Comparison of ENCODE assay signal across 1 cellular context in the genomic region with DNA sequence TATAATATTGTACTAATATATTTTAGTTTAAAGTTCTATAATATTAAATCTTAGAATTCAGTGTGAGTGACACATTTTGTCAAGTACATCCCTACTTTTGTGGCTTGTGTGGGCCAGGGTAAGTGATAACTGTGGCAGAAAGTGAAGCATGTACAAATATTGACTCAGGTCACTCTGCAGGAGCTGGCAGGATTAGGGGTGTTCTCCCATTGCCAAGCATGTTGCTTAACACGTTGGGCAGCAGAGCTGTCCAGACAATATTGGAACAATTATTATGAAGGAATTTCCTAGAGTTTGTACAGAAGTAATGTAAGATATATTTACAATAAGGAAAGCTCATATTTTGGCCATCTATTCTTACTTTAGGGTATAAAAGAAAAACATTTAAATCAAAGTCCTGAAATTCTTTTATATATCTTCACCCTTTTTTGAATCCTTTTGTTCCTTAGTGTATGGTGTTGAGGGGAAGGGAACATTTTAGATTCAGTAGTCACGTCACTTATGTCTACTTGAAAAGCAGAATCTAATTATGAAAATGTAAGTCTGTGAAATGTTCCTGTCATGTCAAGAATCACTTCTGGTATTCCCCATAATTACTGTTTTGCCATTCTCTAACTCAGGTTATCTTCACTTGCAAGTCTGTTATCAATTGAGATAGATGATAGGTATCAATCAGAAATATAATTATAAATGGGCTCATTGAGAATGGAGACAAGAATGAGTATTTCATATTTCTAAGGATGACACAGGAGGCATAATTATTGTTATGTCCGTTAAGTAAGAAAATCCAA.
TF ChIP-seq lines count a peak whose summit lies in the region.

No MANE protein-coding gene starts in this region.

TF ChIP-seq in SK-N-SH, 30 proteins besides CTCF, POLR2A, EP300 and RAD21 (continued from another document):
- peak; percentile 36 for TF ChIP-seq TCF12 (IDR thresholded peaks at IDR 0.05)
- TF ChIP-seq SMC3 (IDR thresholded peaks at IDR 0.05; ENCODE audit: low read depth, low read length): no peak
- peak; percentile 39; the same call in 1 of the 2 replicates for TF ChIP-seq MXI1 (IDR thresholded peaks at IDR 0.05; ENCODE audit: low read depth, low read length)
- no peak for TF ChIP-seq MEF2A (IDR thresholded peaks at IDR 0.05; ENCODE audit: borderline replicate concordance, low read depth)
